In genomic region chr7:148964510-148965267, GRCh38 we compare ENCODE assay signal across 8 cellular contexts.
DNase-seq lines count a peak whose midpoint lies in the region; ATAC-seq and TF ChIP-seq lines count a peak whose summit lies in the region.

No MANE protein-coding gene starts in this region.

- H3K4me1 ChIP-seq in left ventricle myocardium inferior (peaks cover 32% of the 10 kb centered on the region), adipocyte (ENCODE audit: control insufficient read depth, insufficient read depth, low read length) (peaks cover 5% of the 10 kb centered on the region), uterus (no peaks in the 10 kb centered on the region)

- TF ChIP-seq CTCF in left ventricle myocardium inferior (IDR thresholded peaks at IDR 0.05; ENCODE audit: borderline replicate concordance) (no peak), mesothelial cell of epicardium (IDR thresholded peaks at IDR 0.05; ENCODE audit: unreplicated experiment) (no peak), uterus (IDR thresholded peaks at IDR 0.05) (no peak)

- H3K4me1 Mint-ChIP-seq in mesothelial cell of epicardium = peaks cover 12% of the 10 kb centered on the region

- intact Hi-C loops in left ventricle myocardium inferior (cut with micrococcal nuclease) (loop anchor here (5.0 to 10.0 kb wide), 2 partner anchors 390 to 462 kb away; no protein-coding TSS in a partner anchor), cardiac septum (cut with DNase I) (loop anchor here (2.0 to 10.0 kb wide), 4 partner anchors 20 to 462 kb away; no protein-coding TSS in a partner anchor), uterus (cut with DNase I; ENCODE audit: low total_unique reads) (loop anchor here (10.0 kb wide), 2 partner anchors 80 to 460 kb away; partner anchors contain the start of gene EZH2)

- no peaks in the 10 kb centered on the region for H3K36me3 ChIP-seq in left ventricle myocardium inferior
- H3K36me3 ChIP-seq in adipocyte (ENCODE audit: control insufficient read depth, insufficient read depth, low read length, severe bottlenecking) = no peaks in the 10 kb centered on the region
- no peaks in the 10 kb centered on the region for H3K36me3 ChIP-seq in uterus

- H3K9me3 Mint-ChIP-seq in mesothelial cell of epicardium = no peaks in the 10 kb centered on the region

- no peaks in the 10 kb centered on the region for H3K27me3 Mint-ChIP-seq in mesothelial cell of epicardium (ENCODE audit: low read depth)

- ATAC-seq in HG03108 (IDR thresholded peaks at IDR 0.05; ENCODE audit: unreplicated experiment) (no peak), GM19467 (IDR thresholded peaks at IDR 0.05; ENCODE audit: unreplicated experiment) (no peak)

- H3K4me3 Mint-ChIP-seq in mesothelial cell of epicardium = peak overlapping the region; percentile 96

- TF ChIP-seq POLR2A in uterus (IDR thresholded peaks at IDR 0.05) = no peak

- H3K4me3 ChIP-seq in left ventricle myocardium inferior (peak overlapping the region; percentile 75), adipocyte (ENCODE audit: low read length) (peak overlapping the region; percentile 94), uterus (peak overlapping the region; percentile 32 to 54)

- H3K27ac ChIP-seq in left ventricle myocardium inferior (replicated peaks) (peak overlapping the region; percentile 84), uterus (peak overlapping the region; percentile 74 to 76)

- H3K9me3 ChIP-seq in left ventricle myocardium inferior (replicated peaks) = no peaks in the 10 kb centered on the region
- no peaks in the 10 kb centered on the region for H3K9me3 ChIP-seq in adipocyte (ENCODE audit: control insufficient read depth, low read length)
- no peaks in the 10 kb centered on the region for H3K9me3 ChIP-seq in uterus

- H3K27me3 ChIP-seq in left ventricle myocardium inferior (ENCODE audit: low read depth) = no peaks in the 10 kb centered on the region
- H3K27me3 ChIP-seq in adipocyte (replicated peaks; ENCODE audit: control insufficient read depth, insufficient read depth, low read length) = no peaks in the 10 kb centered on the region
- H3K27me3 ChIP-seq in uterus = no peaks in the 10 kb centered on the region

- H3K27ac Mint-ChIP-seq in mesothelial cell of epicardium = peak overlapping the region; percentile 96

- H3K36me3 Mint-ChIP-seq in mesothelial cell of epicardium = no peaks in the 10 kb centered on the region

- peak overlapping the region; percentile 86 for H3K9ac ChIP-seq in adipocyte (ENCODE audit: low read length)

- no peak for DNase-seq in left ventricle myocardium inferior
- no peak for DNase-seq in cardiac septum (ENCODE audit: low spot score)
- DNase-seq in adipocyte (ENCODE audit: low read depth) = no peak
- DNase-seq in mesothelial cell of epicardium (ENCODE audit: low spot score in 2 of 2, unreplicated experiment in 2 of 2) = no peak
- no peak for DNase-seq in uterus
- no peak for DNase-seq in SKM-1 (lab: John Stamatoyannopoulos, UW; ENCODE audit: unreplicated experiment)

Comparison
In these comparisons a context has a peak if more than half of its experiments do, and no peak if none do; other contexts are left out.
1. H3K4me3 ChIP-seq: peak in every context shown above with its lines; median percentile 94 in adipocyte; 75 in left ventricle myocardium inferior; 43 in uterus.